1 cellular context compared by ENCODE assay signal in the genomic region with DNA sequence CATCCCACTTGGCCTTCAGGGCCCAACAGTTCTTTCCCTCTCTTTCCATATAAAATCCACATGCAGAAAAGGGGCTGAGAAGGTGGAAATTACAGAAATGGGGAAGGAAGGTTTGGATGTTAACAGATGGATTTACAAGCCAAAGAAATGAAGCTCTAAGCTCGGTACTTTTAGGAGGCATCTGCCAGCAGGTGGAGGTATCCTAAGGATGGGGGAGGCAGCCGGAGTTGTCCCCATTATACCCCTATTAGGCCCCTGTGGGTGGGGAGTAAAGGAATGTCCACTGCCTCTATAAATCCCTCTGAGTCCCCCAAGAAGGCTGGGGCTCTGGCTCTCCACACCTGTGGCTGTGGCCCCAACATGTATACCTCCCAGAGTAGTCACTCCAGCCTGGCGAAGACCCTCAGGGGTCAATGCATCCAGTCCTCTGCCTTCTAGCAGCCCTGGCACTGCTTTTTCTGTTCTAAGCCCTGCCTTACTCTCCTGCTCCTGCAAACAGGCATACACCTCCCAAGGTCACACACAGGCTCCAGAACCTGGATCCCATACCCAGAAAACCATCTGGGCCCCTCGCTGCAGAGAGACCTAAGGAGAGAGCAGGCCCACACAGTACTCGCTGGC.
A peak's percentile ranks its signal among the peaks of the same experiment; 100 is the strongest.
TF ChIP-seq lines count a peak whose summit lies in the region.

No MANE protein-coding gene starts in this region.

TF ChIP-seq in HepG2, 621 proteins besides CTCF, POLR2A, EP300 and RAD21 (continued from another document):
- TF ChIP-seq, protein P1, sequence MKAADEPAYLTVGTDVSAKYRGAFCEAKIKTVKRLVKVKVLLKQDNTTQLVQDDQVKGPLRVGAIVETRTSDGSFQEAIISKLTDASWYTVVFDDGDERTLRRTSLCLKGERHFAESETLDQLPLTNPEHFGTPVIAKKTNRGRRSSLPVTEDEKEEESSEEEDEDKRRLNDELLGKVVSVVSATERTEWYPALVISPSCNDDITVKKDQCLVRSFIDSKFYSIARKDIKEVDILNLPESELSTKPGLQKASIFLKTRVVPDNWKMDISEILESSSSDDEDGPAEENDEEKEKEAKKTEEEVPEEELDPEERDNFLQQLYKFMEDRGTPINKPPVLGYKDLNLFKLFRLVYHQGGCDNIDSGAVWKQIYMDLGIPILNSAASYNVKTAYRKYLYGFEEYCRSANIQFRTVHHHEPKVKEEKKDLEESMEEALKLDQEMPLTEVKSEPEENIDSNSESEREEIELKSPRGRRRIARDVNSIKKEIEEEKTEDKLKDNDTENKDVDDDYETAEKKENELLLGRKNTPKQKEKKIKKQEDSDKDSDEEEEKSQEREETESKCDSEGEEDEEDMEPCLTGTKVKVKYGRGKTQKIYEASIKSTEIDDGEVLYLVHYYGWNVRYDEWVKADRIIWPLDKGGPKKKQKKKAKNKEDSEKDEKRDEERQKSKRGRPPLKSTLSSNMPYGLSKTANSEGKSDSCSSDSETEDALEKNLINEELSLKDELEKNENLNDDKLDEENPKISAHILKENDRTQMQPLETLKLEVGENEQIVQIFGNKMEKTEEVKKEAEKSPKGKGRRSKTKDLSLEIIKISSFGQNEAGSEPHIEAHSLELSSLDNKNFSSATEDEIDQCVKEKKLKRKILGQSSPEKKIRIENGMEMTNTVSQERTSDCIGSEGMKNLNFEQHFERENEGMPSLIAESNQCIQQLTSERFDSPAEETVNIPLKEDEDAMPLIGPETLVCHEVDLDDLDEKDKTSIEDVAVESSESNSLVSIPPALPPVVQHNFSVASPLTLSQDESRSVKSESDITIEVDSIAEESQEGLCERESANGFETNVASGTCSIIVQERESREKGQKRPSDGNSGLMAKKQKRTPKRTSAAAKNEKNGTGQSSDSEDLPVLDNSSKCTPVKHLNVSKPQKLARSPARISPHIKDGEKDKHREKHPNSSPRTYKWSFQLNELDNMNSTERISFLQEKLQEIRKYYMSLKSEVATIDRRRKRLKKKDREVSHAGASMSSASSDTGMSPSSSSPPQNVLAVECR (CRISPR knock-in tag; IDR thresholded peaks at IDR 0.05; ENCODE audit: borderline replicate concordance), result no peak
- no peak for TF ChIP-seq ZNF256 (CRISPR knock-in tag; conservative IDR thresholded peaks at IDR 0.05)
- peak; percentile 38; the same call in 1 of the 2 replicates for TF ChIP-seq ZMYM3 (CRISPR knock-in tag; IDR thresholded peaks at IDR 0.05)
- TF ChIP-seq HMGA1 (CRISPR knock-in tag; conservative IDR thresholded peaks at IDR 0.05), result no peak
- TF ChIP-seq, protein P2, sequence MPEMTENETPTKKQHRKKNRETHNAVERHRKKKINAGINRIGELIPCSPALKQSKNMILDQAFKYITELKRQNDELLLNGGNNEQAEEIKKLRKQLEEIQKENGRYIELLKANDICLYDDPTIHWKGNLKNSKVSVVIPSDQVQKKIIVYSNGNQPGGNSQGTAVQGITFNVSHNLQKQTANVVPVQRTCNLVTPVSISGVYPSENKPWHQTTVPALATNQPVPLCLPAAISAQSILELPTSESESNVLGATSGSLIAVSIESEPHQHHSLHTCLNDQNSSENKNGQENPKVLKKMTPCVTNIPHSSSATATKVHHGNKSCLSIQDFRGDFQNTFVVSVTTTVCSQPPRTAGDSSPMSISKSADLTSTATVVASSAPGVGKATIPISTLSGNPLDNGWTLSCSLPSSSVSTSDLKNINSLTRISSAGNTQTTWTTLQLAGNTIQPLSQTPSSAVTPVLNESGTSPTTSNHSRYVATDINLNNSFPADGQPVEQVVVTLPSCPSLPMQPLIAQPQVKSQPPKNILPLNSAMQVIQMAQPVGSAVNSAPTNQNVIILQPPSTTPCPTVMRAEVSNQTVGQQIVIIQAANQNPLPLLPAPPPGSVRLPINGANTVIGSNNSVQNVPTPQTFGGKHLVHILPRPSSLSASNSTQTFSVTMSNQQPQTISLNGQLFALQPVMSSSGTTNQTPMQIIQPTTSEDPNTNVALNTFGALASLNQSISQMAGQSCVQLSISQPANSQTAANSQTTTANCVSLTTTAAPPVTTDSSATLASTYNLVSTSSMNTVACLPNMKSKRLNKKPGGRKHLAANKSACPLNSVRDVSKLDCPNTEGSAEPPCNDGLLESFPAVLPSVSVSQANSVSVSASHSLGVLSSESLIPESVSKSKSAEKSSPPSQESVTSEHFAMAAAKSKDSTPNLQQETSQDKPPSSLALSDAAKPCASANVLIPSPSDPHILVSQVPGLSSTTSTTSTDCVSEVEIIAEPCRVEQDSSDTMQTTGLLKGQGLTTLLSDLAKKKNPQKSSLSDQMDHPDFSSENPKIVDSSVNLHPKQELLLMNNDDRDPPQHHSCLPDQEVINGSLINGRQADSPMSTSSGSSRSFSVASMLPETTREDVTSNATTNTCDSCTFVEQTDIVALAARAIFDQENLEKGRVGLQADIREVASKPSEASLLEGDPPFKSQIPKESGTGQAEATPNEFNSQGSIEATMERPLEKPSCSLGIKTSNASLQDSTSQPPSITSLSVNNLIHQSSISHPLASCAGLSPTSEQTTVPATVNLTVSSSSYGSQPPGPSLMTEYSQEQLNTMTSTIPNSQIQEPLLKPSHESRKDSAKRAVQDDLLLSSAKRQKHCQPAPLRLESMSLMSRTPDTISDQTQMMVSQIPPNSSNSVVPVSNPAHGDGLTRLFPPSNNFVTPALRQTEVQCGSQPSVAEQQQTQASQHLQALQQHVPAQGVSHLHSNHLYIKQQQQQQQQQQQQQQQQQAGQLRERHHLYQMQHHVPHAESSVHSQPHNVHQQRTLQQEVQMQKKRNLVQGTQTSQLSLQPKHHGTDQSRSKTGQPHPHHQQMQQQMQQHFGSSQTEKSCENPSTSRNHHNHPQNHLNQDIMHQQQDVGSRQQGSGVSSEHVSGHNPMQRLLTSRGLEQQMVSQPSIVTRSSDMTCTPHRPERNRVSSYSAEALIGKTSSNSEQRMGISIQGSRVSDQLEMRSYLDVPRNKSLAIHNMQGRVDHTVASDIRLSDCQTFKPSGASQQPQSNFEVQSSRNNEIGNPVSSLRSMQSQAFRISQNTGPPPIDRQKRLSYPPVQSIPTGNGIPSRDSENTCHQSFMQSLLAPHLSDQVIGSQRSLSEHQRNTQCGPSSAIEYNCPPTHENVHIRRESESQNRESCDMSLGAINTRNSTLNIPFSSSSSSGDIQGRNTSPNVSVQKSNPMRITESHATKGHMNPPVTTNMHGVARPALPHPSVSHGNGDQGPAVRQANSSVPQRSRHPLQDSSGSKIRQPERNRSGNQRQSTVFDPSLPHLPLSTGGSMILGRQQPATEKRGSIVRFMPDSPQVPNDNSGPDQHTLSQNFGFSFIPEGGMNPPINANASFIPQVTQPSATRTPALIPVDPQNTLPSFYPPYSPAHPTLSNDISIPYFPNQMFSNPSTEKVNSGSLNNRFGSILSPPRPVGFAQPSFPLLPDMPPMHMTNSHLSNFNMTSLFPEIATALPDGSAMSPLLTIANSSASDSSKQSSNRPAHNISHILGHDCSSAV (CRISPR knock-in tag; IDR thresholded peaks at IDR 0.05; ENCODE audit: borderline replicate concordance), result no peak
- TF ChIP-seq AKAP8 (CRISPR knock-in tag; IDR thresholded peaks at IDR 0.05), result no peak
- TF ChIP-seq, protein P3, sequence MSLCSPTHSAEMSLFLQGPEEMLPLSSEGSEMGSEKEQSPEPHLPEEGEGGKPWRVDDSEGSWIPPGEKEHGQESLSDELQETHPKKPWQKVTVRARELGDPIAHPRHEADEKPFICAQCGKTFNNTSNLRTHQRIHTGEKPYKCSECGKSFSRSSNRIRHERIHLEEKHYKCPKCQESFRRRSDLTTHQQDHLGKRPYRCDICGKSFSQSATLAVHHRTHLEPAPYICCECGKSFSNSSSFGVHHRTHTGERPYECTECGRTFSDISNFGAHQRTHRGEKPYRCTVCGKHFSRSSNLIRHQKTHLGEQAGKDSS (CRISPR knock-in tag; IDR thresholded peaks at IDR 0.05; ENCODE audit: borderline replicate concordance, low read depth), result no peak
- TF ChIP-seq, protein P4, sequence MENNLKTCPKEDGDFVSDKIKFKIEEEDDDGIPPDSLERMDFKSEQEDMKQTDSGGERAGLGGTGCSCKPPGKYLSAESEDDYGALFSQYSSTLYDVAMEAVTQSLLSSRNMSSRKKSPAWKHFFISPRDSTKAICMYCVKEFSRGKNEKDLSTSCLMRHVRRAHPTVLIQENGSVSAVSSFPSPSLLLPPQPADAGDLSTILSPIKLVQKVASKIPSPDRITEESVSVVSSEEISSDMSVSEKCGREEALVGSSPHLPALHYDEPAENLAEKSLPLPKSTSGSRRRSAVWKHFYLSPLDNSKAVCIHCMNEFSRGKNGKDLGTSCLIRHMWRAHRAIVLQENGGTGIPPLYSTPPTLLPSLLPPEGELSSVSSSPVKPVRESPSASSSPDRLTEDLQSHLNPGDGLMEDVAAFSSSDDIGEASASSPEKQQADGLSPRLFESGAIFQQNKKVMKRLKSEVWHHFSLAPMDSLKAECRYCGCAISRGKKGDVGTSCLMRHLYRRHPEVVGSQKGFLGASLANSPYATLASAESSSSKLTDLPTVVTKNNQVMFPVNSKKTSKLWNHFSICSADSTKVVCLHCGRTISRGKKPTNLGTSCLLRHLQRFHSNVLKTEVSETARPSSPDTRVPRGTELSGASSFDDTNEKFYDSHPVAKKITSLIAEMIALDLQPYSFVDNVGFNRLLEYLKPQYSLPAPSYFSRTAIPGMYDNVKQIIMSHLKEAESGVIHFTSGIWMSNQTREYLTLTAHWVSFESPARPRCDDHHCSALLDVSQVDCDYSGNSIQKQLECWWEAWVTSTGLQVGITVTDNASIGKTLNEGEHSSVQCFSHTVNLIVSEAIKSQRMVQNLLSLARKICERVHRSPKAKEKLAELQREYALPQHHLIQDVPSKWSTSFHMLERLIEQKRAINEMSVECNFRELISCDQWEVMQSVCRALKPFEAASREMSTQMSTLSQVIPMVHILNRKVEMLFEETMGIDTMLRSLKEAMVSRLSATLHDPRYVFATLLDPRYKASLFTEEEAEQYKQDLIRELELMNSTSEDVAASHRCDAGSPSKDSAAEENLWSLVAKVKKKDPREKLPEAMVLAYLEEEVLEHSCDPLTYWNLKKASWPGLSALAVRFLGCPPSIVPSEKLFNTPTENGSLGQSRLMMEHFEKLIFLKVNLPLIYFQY (CRISPR knock-in tag; IDR thresholded peaks at IDR 0.05; ENCODE audit: borderline replicate concordance), result no peak
- no peak for TF ChIP-seq CENPX (CRISPR knock-in tag; IDR thresholded peaks at IDR 0.05)
- 0 out of 2 replicates have a peak, but pooled peaks have one; percentile 61 for TF ChIP-seq ZNF550 (CRISPR knock-in tag; IDR thresholded peaks at IDR 0.05; ENCODE audit: borderline replicate concordance)
